Comparison of ENCODE assay signal across 8 cellular contexts in genomic region chr18:12883003-12883683, GRCh38. TPM values are rescaled to one million over a fixed set of nuclear protein-coding genes. Genes with fewer than 3 reads are reported as not detected.
DNase-seq lines count a peak whose midpoint lies in the region; ATAC-seq and TF ChIP-seq lines count a peak whose summit lies in the region.

No MANE protein-coding gene starts in this region.

- DNase-seq in IMR-90 (no peak), heart right ventricle (no peak), sciatic nerve (ENCODE audit: low spot score) (no peak), SKM-1 treated with dmso at 0.1 percent for 144 hours (lab: John Stamatoyannopoulos, UW; ENCODE audit: unreplicated experiment) (no peak)
- DNase-seq in activated naive CD4-positive, alpha-beta T cell treated with anti-CD3 and anti-CD28 coated beads, Interleukin-2, amount 50 U/mL, for 16 hours = peak; percentile 19

- H3K9me3 ChIP-seq in BLaER1 treated with 17β-estradiol and CSF1 and Interleukin-3, amounts not matched to agents 10 nM and 100 nM (replicated peaks in 1 of 11) = peaks cover 0 to 5% (median 0%) of the 10 kb centered on the region in 11 experiments; a peak in 7 of 22 replicates
- H3K9me3 ChIP-seq in IMR-90 (ENCODE audit: control insufficient read depth, insufficient read depth, low read length) = no peaks in the 10 kb centered on the region
- H3K9me3 ChIP-seq in heart right ventricle = no peaks in the 10 kb centered on the region

- peak overlapping the region; percentile 60 for H4K91ac ChIP-seq in IMR-90 (ENCODE audit: insufficient read depth, low read depth, low read length)

- BruUV-seq in IMR-90 (replicated peaks; lab: Mats Ljungman, UMichigan) = no TSS peak

- peak overlapping the region; percentile 73 for H3K14ac ChIP-seq in IMR-90 (replicated peaks; ENCODE audit: low read depth, low read length)

- peak overlapping the region; percentile 100 for H2AK9ac ChIP-seq in IMR-90 (replicated peaks; ENCODE audit: low read depth, low read length, poor library complexity)

- 1% methylated on average over 39 of the region's 53 CpGs; no CpG with 5 or more reads in 1 of the 2 experiments for WGBS in IMR-90 (ENCODE audit: extremely low coverage in 2 of 2, insufficient read length in 1 of 2), 2 experiments
- 1% methylated on average over 53 of the region's 53 CpGs for WGBS in heart right ventricle, 2 donors

- no peak for TF ChIP-seq POLR2A in IMR-90 (IDR thresholded peaks at IDR 0.05; ENCODE audit: low read depth, low read length)

- H2BK120ac ChIP-seq in IMR-90 (ENCODE audit: low read depth, low read length) = no peak overlapping the region

- peak overlapping the region; percentile 61 for H3K4ac ChIP-seq in IMR-90 (ENCODE audit: low read depth, low read length)

- peak overlapping the region; percentile 83 to 98 (median 88) for H3K4me2 ChIP-seq in BLaER1 treated with 17β-estradiol and CSF1 and Interleukin-3, amounts not matched to agents 10 nM and 100 nM
- peak overlapping the region; percentile 100 for H3K4me2 ChIP-seq in IMR-90 (ENCODE audit: low read depth, low read length)

- peak overlapping the region; percentile 81 to 98 (median 94) for H3K4me3 ChIP-seq in BLaER1 treated with 17β-estradiol and CSF1 and Interleukin-3, amounts not matched to agents 10 nM and 100 nM
- H3K4me3 ChIP-seq in IMR-90 (ENCODE audit: insufficient read depth, low read depth, low read length) (peak overlapping the region; percentile 71), heart right ventricle (peak overlapping the region; percentile 68 to 93 (median 79))

- intact Hi-C loops in IMR-90 (cut with micrococcal nuclease) (loop anchor here (2.0 kb wide), 1 partner anchor 44 kb away; no protein-coding TSS in a partner anchor), heart right ventricle (cut with DNase I) (loop anchor here in 4 of 10 donors (1.0 to 5.0 kb wide), 3 partner anchors 41 to 64 kb away; partner anchors contain the start of gene SEH1L (in 2 of the 4)), sciatic nerve (cut with DNase I) (no loop called here)

- H2BK15ac ChIP-seq in IMR-90 (ENCODE audit: low read depth, low read length) = no peak overlapping the region

- CTCF ChIA-PET in IMR-90 (lab: Yijun Ruan, JAX) = interaction anchor here (0.9 to 1.5 kb wide), 2 partner anchors 44 to 100 kb away, joined by 3 read pairs; no protein-coding TSS in a partner anchor

- peak overlapping the region; percentile 54; the same call in 1 of the 2 replicates for H2AK5ac ChIP-seq in IMR-90 (ENCODE audit: low read depth, low read length)

- H3K27ac ChIP-seq in BLaER1 treated with 17β-estradiol and CSF1 and Interleukin-3, amounts not matched to agents 10 nM and 100 nM = peak overlapping the region; percentile 93 to 100 (median 97)
- H3K27ac ChIP-seq in IMR-90 (ENCODE audit: insufficient read depth, low read length) (peak overlapping the region; percentile 87), heart right ventricle (peak overlapping the region; percentile 98 to 100 (median 100))

- peaks cover 0 to 60% (median 39%) of the 10 kb centered on the region in 11 experiments; a peak in 13 of 22 replicates for H4K20me1 ChIP-seq in BLaER1 treated with 17β-estradiol and CSF1 and Interleukin-3, amounts not matched to agents 10 nM and 100 nM
- H4K20me1 ChIP-seq in IMR-90 (ENCODE audit: insufficient read depth, low read length) = peaks cover 18% of the 10 kb centered on the region; the same call in 1 of the 2 replicates

- peaks cover 14% of the 10 kb centered on the region for H3K9me1 ChIP-seq in IMR-90 (ENCODE audit: insufficient read depth, low read length)

- H4K8ac ChIP-seq in IMR-90 (ENCODE audit: low read depth in 2 of 2, low read length in 2 of 2) = peak overlapping the region; percentile 6 to 64; a peak in 3 of 4 replicates

- peak overlapping the region; percentile 31 for H3K56ac ChIP-seq in IMR-90 (ENCODE audit: extremely low read depth, insufficient read depth, low read length)

- H3K27me3 ChIP-seq in BLaER1 treated with 17β-estradiol and CSF1 and Interleukin-3, amounts not matched to agents 10 nM and 100 nM = no peaks in the 10 kb centered on the region
- no peaks in the 10 kb centered on the region for H3K27me3 ChIP-seq in IMR-90 (ENCODE audit: control insufficient read depth, insufficient read depth, low read length)
- H3K27me3 ChIP-seq in heart right ventricle = no peaks in the 10 kb centered on the region

- H2BK20ac ChIP-seq in IMR-90 (ENCODE audit: low read depth, low read length) = no peak overlapping the region

- peaks cover 56 to 74% (median 62%) of the 10 kb centered on the region in 10 experiments for H3K4me1 ChIP-seq in BLaER1 treated with 17β-estradiol and CSF1 and Interleukin-3, amounts not matched to agents 10 nM and 100 nM
- peaks cover 10% of the 10 kb centered on the region for H3K4me1 ChIP-seq in IMR-90 (ENCODE audit: control insufficient read depth, insufficient read depth, low read length)
- H3K4me1 ChIP-seq in heart right ventricle = peaks cover 0 to 62% (median 22%) of the 10 kb centered on the region in 9 donors

- peak overlapping the region; percentile 59 for H3K18ac ChIP-seq in IMR-90 (ENCODE audit: low read depth, low read length)

- H4K5ac ChIP-seq in IMR-90 (ENCODE audit: low read depth, low read length) = peak overlapping the region; percentile 52

- POLR2A ChIA-PET in IMR-90 (lab: Charles Lee; ENCODE audit: unreplicated experiment) = interaction anchor here (0.6 to 1.0 kb wide), 15 partner anchors 10 to 867 kb away, joined by 3 to 18 read pairs (median 5); no protein-coding TSS in a partner anchor

- H3K36me3 ChIP-seq in BLaER1 treated with 17β-estradiol and CSF1 and Interleukin-3, amounts not matched to agents 10 nM and 100 nM = peaks cover 0 to 7% (median 4%) of the 10 kb centered on the region in 11 experiments; a peak in 6 of 22 replicates
- H3K36me3 ChIP-seq in IMR-90 (ENCODE audit: control insufficient read depth, insufficient read depth, low read length) (no peaks in the 10 kb centered on the region), heart right ventricle (peaks cover 0 to 3% (median 0%) of the 10 kb centered on the region in 9 donors)

- no peak for TF ChIP-seq RAD21 in IMR-90 (IDR thresholded peaks at IDR 0.05; ENCODE audit: low read length)

- H3K9ac ChIP-seq in BLaER1 treated with 17β-estradiol and CSF1 and Interleukin-3, amounts not matched to agents 10 nM and 100 nM = peak overlapping the region; percentile 85 to 100 (median 97)
- H3K9ac ChIP-seq in IMR-90 (ENCODE audit: low read depth, low read length) = peak overlapping the region; percentile 87

- TF ChIP-seq CTCF in IMR-90 (conservative IDR thresholded peaks at IDR 0.05; ENCODE audit: low read depth, low read length) = no peak
- TF ChIP-seq CTCF in heart right ventricle (IDR thresholded peaks at IDR 0.05) = no peak

- H2AFZ ChIP-seq in IMR-90 (replicated peaks; ENCODE audit: low read length, poor library complexity) = peak overlapping the region; percentile 100

- dilution Hi-C loops in IMR-90 (cut with HindIII; ENCODE audit: low sequenced_read_pairs, unreplicated experiment) = no loop called here

- peak overlapping the region; percentile 96 for H3K23ac ChIP-seq in IMR-90 (ENCODE audit: low read depth, low read length)

- H3K79me1 ChIP-seq in IMR-90 (ENCODE audit: low read depth in 1 of 2, low read length in 2 of 2) = peaks cover 20 to 60% of the 10 kb centered on the region in 2 experiments

- H2BK5ac ChIP-seq in IMR-90 (ENCODE audit: low read depth, low read length, poor library complexity, severe bottlenecking) = peak overlapping the region; percentile 63

- ATAC-seq in GM19467 (IDR thresholded peaks at IDR 0.05; ENCODE audit: unreplicated experiment) (peak; percentile 6), IMR-90 (ENCODE audit: low read depth) (peak; percentile 16), heart right ventricle (peak; percentile 45 to 80 (median 63)), sciatic nerve (peak; percentile 36), HG03565 (IDR thresholded peaks at IDR 0.05; ENCODE audit: unreplicated experiment) (no peak)

- in situ Hi-C loops in IMR-90 (cut with MboI; ENCODE audit: low sequenced_read_pairs) = no loop called here

TF ChIP-seq in IMR-90, 13 proteins besides CTCF, POLR2A, EP300 and RAD21 (continues in another document):
- TF ChIP-seq FOS (IDR thresholded peaks at IDR 0.05; ENCODE audit: low read depth, low read length) = no peak
- no peak for TF ChIP-seq MAZ (IDR thresholded peaks at IDR 0.05; ENCODE audit: borderline replicate concordance, low read depth, low read length)
- no peak for TF ChIP-seq USF2 (IDR thresholded peaks at IDR 0.05; ENCODE audit: low read depth, low read length)
- TF ChIP-seq RCOR1 (IDR thresholded peaks at IDR 0.05; ENCODE audit: insufficient replicate concordance, low read length) = no peak
- no peak for TF ChIP-seq SMC3 (IDR thresholded peaks at IDR 0.05; ENCODE audit: low read depth, low read length)
- no peak for TF ChIP-seq MXI1 (IDR thresholded peaks at IDR 0.05; ENCODE audit: borderline replicate concordance, low read depth, low read length)
- no peak for TF ChIP-seq MAFK (IDR thresholded peaks at IDR 0.05; ENCODE audit: low read depth, low read length)
- TF ChIP-seq RFX5 (IDR thresholded peaks at IDR 0.05; ENCODE audit: low read depth, low read length) = no peak
- TF ChIP-seq ELK1 (IDR thresholded peaks at IDR 0.05; ENCODE audit: borderline replicate concordance, low read depth, low read length) = no peak
- TF ChIP-seq NFE2L2 (IDR thresholded peaks at IDR 0.05; ENCODE audit: low read depth, low read length) = no peak
- no peak for TF ChIP-seq CEBPB (IDR thresholded peaks at IDR 0.05; ENCODE audit: low read depth, low read length)

RNA-seq across cellular contexts. Expression of gene PTPN2, which starts 0.9 kb away (rescaled TPM):
- 30.6 and 36.9 TPM in 2 replicates for total RNA-seq in IMR-90 (2012; rRNA removed)
- 10.9 and 13.2 TPM in 2 replicates for polyA plus RNA-seq in IMR-90 (2012; rRNA removed)
- polyA plus RNA-seq in IMR-90 (2012; cell fraction: cytosol; rRNA removed) = 2.4 and 3.9 TPM in 2 replicates
- polyA plus RNA-seq in IMR-90 (2012; cell fraction: nucleus; rRNA removed; ENCODE audit: low replicate concordance) = 3.7 and 32.1 TPM in 2 replicates
- total RNA-seq in heart right ventricle = 10 to 100 TPM; 10.5 to 19.5 (median 13.5) TPM
- 10 to 100 TPM; 11.8 to 16.6 TPM for polyA plus RNA-seq in heart right ventricle
- total RNA-seq in sciatic nerve = 44.0 TPM
